18 cellular contexts compared by ENCODE assay signal in genomic region chr13:104625196-104625595, GRCh38.
DNase-seq lines count a peak whose midpoint lies in the region; ATAC-seq, FAIRE-seq and TF ChIP-seq lines count a peak whose summit lies in the region.
"Had no signal": no experiment of that assay in that cellular context is flagged by ENCODE, and none has a peak within 500 bp of the region (broad histone marks: within the 10 kb centered on the region; RNA-seq: fewer than 3 reads in every experiment).

No MANE protein-coding gene starts in this region.

- peak overlapping the region; percentile 43 for H3K27ac Mint-ChIP-seq in neural progenitor cell
- H3K27ac Mint-ChIP-seq: CD14-positive monocyte; CD8-positive, alpha-beta T cell had no signal

- no peaks in the 10 kb centered on the region for H3F3A ChIP-seq in neural progenitor cell (ENCODE audit: low read depth)

- H2AFZ ChIP-seq in H1 (ENCODE audit: low read length), result peak overlapping the region; percentile 66; the same call in 1 of the 2 replicates
- no peak overlapping the region for H2AFZ ChIP-seq in neural progenitor cell (replicated peaks)

- H2BK15ac ChIP-seq in H1 (ENCODE audit: low read length), result no peak overlapping the region

- no peak overlapping the region for H3K9ac ChIP-seq in H1 (replicated peaks in 1 of 4; ENCODE audit: extremely low read depth in 1 of 4, low read depth in 3 of 4, low read length in 3 of 4)
- H3K9ac ChIP-seq in neural progenitor cell, result no peak overlapping the region

- no peak for TF ChIP-seq POLR2A in H1 (IDR thresholded peaks at IDR 0.05; ENCODE audit: control extremely low read depth in 1 of 2, low read depth in 2 of 2, low read length in 2 of 2)

- H3K79me2 ChIP-seq in H1 (ENCODE audit: control insufficient read depth in 1 of 2, insufficient read depth in 2 of 2, low read length in 2 of 2), result no peaks in the 10 kb centered on the region
- no peaks in the 10 kb centered on the region for H3K79me2 ChIP-seq in neural progenitor cell (ENCODE audit: low read depth)

- no peaks in the 10 kb centered on the region for H3K23me2 ChIP-seq in H1 (ENCODE audit: low read depth, low read length)

- no peaks in the 10 kb centered on the region for H3K79me1 ChIP-seq in H1 (ENCODE audit: low read depth, low read length)

- H3K18ac ChIP-seq in H1 (ENCODE audit: extremely low read depth, low read length), result no peak overlapping the region

- H3K14ac ChIP-seq in H1 (ENCODE audit: insufficient read length), result no peak overlapping the region

- TF ChIP-seq EP300 in H1 (IDR thresholded peaks at IDR 0.05; ENCODE audit: borderline replicate concordance in 1 of 2, low read depth in 2 of 2, low read length in 2 of 2), result no peak

- no peak overlapping the region for H2AK5ac ChIP-seq in H1 (ENCODE audit: low read depth, low read length)

- H3K27ac ChIP-seq in H1 (ENCODE audit: low read depth, low read length), result no peak overlapping the region
- H3K27ac ChIP-seq in neural progenitor cell, result no peak overlapping the region
- H3K27ac ChIP-seq in upper lobe of right lung, result no peak overlapping the region
- H3K27ac ChIP-seq: A549 had no signal

- POLR2A ChIA-PET in H1 (lab: Charles Lee; ENCODE audit: partially characterized antibody), result no interaction called here

- H3K4me1 ChIP-seq in H1 (replicated peaks in 1 of 4; ENCODE audit: control insufficient read depth in 3 of 4, insufficient read depth in 4 of 4, low read length in 3 of 4) (no peaks in the 10 kb centered on the region), neural progenitor cell (no peaks in the 10 kb centered on the region), upper lobe of right lung (no peaks in the 10 kb centered on the region)
- H3K4me1 ChIP-seq: A549, Caco-2 had no signal

- WGBS in H1 (ENCODE audit: extremely low coverage in 1 of 2, insufficient coverage in 1 of 2, insufficient read length in 1 of 2, insufficient replicate concordance in 2 of 2, low coverage in 1 of 2, low lambda C conversion rate in 2 of 2, missing lambda C conversion rate in 1 of 2), 2 experiments, result 93% methylated on average over 7 of the region's 7 CpGs; no CpG with 5 or more reads in 1 of the 2 experiments

- no peak overlapping the region for H3K56ac ChIP-seq in H1 (replicated peaks; ENCODE audit: insufficient read length, low read depth, low read length)

- no peak for FAIRE-seq in H1 (lab: Jason Lieb, UNC)
- FAIRE-seq: A549, GM12892, HepG2, HTR-8/SVneo had no signal

- peaks cover 2% of the 10 kb centered on the region for H3K27me3 Mint-ChIP-seq in neural progenitor cell (ENCODE audit: insufficient read depth, low read depth)

- no peak overlapping the region for H3K23ac ChIP-seq in H1 (ENCODE audit: insufficient read length)

- H3K36me3 ChIP-seq in H1 (ENCODE audit: control insufficient read depth in 2 of 4, insufficient read depth in 4 of 4, low read length in 3 of 4) (no peaks in the 10 kb centered on the region), neural progenitor cell (no peaks in the 10 kb centered on the region), upper lobe of right lung (no peaks in the 10 kb centered on the region)

- TF ChIP-seq CTCF in H1 (IDR thresholded peaks at IDR 0.05; ENCODE audit: control extremely low read depth in 1 of 3, insufficient read depth in 1 of 3, low read depth in 1 of 3, low read length in 3 of 3) (no peak), neural progenitor cell (IDR thresholded peaks at IDR 0.05) (no peak), GM13977 (IDR thresholded peaks at IDR 0.05; ENCODE audit: extremely low read depth, insufficient read depth, missing control alignments) (no peak), upper lobe of right lung (IDR thresholded peaks at IDR 0.05) (no peak)

- H3K4me2 ChIP-seq in H1 (ENCODE audit: insufficient read depth in 1 of 2, low read depth in 2 of 2, low read length in 2 of 2), result no peak overlapping the region
- H3K4me2 ChIP-seq in neural progenitor cell, result no peak overlapping the region
- H3K4me2 ChIP-seq: A549 had no signal

- no peak overlapping the region for H3K4ac ChIP-seq in H1 (replicated peaks; ENCODE audit: insufficient read length, low read depth, low read length)

- DNase-seq in M059J (ENCODE audit: low read depth) (peak; percentile 0), NCI-H82 (lab: John Stamatoyannopoulos, UW) (peak; percentile 93), H1 (ENCODE audit: low read depth in 1 of 2, low spot score in 2 of 2) (no peak), neural progenitor cell (ENCODE audit: low spot score) (no peak), GM13977 (ENCODE audit: low spot score) (no peak), COLO668 (lab: John Stamatoyannopoulos, UW; ENCODE audit: unreplicated experiment) (no peak), upper lobe of right lung (no peak)
- no peak for DNase-seq in stimulated activated CD8-positive, alpha-beta memory T cell treated with anti-CD3 and anti-CD28 coated beads, Interleukin-4, amount 100 ng/mL, for 48 hours
- DNase-seq: Caco-2; CD8-positive, alpha-beta T cell; DND-41; GDM1; H7 had no signal

- H2BK12ac ChIP-seq in H1 (ENCODE audit: low read depth, low read length), result no peak overlapping the region

- no peak overlapping the region for H4K5ac ChIP-seq in H1 (ENCODE audit: insufficient read length, low read depth, low read length)

- no peak overlapping the region for H2BK20ac ChIP-seq in H1 (ENCODE audit: low read length)

- no peak overlapping the region for H2BK120ac ChIP-seq in H1 (replicated peaks; ENCODE audit: low read depth, low read length)

- in situ Hi-C loops in GM13977 (cut with MboI; ENCODE audit: low pct_unique_long_range_greater_than_20kb, low sequenced_read_pairs, unreplicated experiment), result no loop called here

- H3K36me3 Mint-ChIP-seq in neural progenitor cell, result no peaks in the 10 kb centered on the region
- H3K36me3 Mint-ChIP-seq: CD14-positive monocyte; CD8-positive, alpha-beta T cell had no signal

- CTCF ChIA-PET in H1 (lab: Charles Lee; ENCODE audit: partially characterized antibody), result interaction anchor here (0.8 to 0.9 kb wide), 2 partner anchors 10 to 53 kb away, joined by 3 to 4 read pairs; no protein-coding TSS in a partner anchor

- no peak overlapping the region for H4K91ac ChIP-seq in H1 (replicated peaks; ENCODE audit: insufficient read length, low read length)

- ATAC-seq in upper lobe of right lung, result no peak
- ATAC-seq: A549; CD8-positive, alpha-beta T cell; HepG2 had no signal

- TF ChIP-seq RAD21 in H1 (IDR thresholded peaks at IDR 0.05 in 1 of 2, conservative IDR thresholded peaks at IDR 0.05 in 1 of 2; ENCODE audit: low read depth in 2 of 2, low read length in 2 of 2), result no peak

- H3K4me3 ChIP-seq in H1 (ENCODE audit: extremely low read depth in 1 of 4, insufficient read depth in 2 of 4, low read depth in 3 of 4, low read length in 4 of 4) (no peak overlapping the region), neural progenitor cell (no peak overlapping the region), upper lobe of right lung (no peak overlapping the region)
- H3K4me3 ChIP-seq: A549 had no signal

- no peaks in the 10 kb centered on the region for H3K27me3 ChIP-seq in H1 (replicated peaks in 1 of 4; ENCODE audit: control insufficient read depth in 3 of 4, extremely low read depth in 1 of 4, insufficient read depth in 3 of 4, low read length in 3 of 4)
- no peaks in the 10 kb centered on the region for H3K27me3 ChIP-seq in neural progenitor cell
- no peaks in the 10 kb centered on the region for H3K27me3 ChIP-seq in upper lobe of right lung

- H3K4me3 Mint-ChIP-seq in neural progenitor cell, result no peak overlapping the region
- H3K4me3 Mint-ChIP-seq: CD14-positive monocyte; CD8-positive, alpha-beta T cell had no signal

- H4K8ac ChIP-seq in H1 (ENCODE audit: extremely low read depth, insufficient read depth, low read length), result no peak overlapping the region

- no peak overlapping the region for H2BK5ac ChIP-seq in H1 (ENCODE audit: low read depth, low read length)

- intact Hi-C loops in upper lobe of right lung (cut with DNase I), result no loop called here

- H3K9me3 Mint-ChIP-seq in neural progenitor cell, result no peaks in the 10 kb centered on the region
- H3K9me3 Mint-ChIP-seq: CD8-positive, alpha-beta T cell had no signal

- H3K9me3 ChIP-seq in H1 (ENCODE audit: insufficient read depth in 2 of 2, low read depth in 1 of 2, low read length in 1 of 2) (no peaks in the 10 kb centered on the region), neural progenitor cell (ENCODE audit: low read depth) (no peaks in the 10 kb centered on the region), upper lobe of right lung (no peaks in the 10 kb centered on the region)
- H3K9me3 ChIP-seq: A549, Caco-2 had no signal

- H4K20me1 ChIP-seq in H1 (replicated peaks in 1 of 2; ENCODE audit: control insufficient read depth in 1 of 2, insufficient read depth in 2 of 2, low read length in 2 of 2) (no peaks in the 10 kb centered on the region), neural progenitor cell (ENCODE audit: low read depth) (no peaks in the 10 kb centered on the region)

- H3K4me1 Mint-ChIP-seq in neural progenitor cell, result peaks cover 24% of the 10 kb centered on the region
- H3K4me1 Mint-ChIP-seq: CD14-positive monocyte had no signal

TF ChIP-seq in H1, 55 proteins besides CTCF, POLR2A, EP300 and RAD21:
- TF ChIP-seq CHD1 (IDR thresholded peaks at IDR 0.05; ENCODE audit: low read depth, low read length) (no peak), MAFK (IDR thresholded peaks at IDR 0.05; ENCODE audit: low read depth, low read length) (no peak), ATF3 (IDR thresholded peaks at IDR 0.05; ENCODE audit: insufficient read depth, low read depth, low read length) (no peak), CBX5 (IDR thresholded peaks at IDR 0.05; ENCODE audit: low read depth, low read length) (no peak), RFX5 (IDR thresholded peaks at IDR 0.05; ENCODE audit: borderline replicate concordance, low read depth, low read length) (no peak), GTF2F1 (IDR thresholded peaks at IDR 0.05; ENCODE audit: borderline replicate concordance, low read depth, low read length) (no peak), YY1 (IDR thresholded peaks at IDR 0.05; ENCODE audit: low read depth, low read length) (no peak), TAF7 (optimal IDR thresholded peaks at IDR 0.05; ENCODE audit: borderline replicate concordance, low read depth, low read length) (no peak), GABPA (IDR thresholded peaks at IDR 0.05; ENCODE audit: borderline replicate concordance, insufficient read depth, low read length) (no peak)

Comparison
In these comparisons a context has a peak if more than half of its experiments do, and no peak if none do; other contexts are left out.
1. DNase-seq: peak in M059J (single experiment) and NCI-H82 (single experiment); none in H1 (0 of 2), neural progenitor cell (single experiment), stimulated activated CD8-positive, alpha-beta memory T cell treated with anti-CD3 and anti-CD28 coated beads, Interleukin-4, amount 100 ng/mL, for 48 hours (single experiment), GM13977 (single experiment), COLO668 (single experiment) and upper lobe of right lung (single experiment).